Comparison of ENCODE assay signal across 8 cellular contexts in the genomic region with DNA sequence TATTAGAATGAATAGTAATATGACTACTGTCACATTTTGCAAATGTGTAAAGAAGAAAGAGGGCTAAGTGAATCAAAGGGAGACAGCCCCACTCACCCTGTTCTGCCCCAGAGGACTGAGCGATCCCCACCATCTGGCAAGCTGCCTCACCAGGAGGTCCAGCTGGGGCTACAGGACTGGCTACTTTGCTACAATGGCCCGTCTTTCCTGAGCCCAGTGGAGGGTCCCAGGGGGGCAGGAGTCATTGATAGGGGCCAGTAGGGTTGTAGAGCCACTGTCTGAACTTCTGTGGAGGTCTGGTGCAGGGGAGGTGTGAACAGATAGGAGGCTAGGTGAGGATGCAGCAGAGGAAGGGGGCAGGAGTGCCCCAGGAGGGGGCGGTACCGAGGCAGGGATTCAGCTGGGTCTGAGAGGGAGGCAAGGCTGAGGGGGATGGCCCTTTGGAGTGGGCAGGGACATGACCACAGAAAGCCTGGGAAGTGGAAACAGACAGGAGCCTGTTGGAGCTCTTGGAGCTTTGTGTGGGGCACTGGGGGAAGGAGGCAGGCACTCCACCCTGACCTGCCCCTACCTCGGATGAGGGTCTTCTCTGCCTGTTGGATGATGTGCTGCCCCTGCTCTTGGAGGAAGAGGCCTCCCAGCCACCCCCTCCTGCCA. TPM values are rescaled to one million over a fixed set of nuclear protein-coding genes. Genes with fewer than 3 reads are reported as not detected.
DNase-seq lines count a peak whose midpoint lies in the region; ATAC-seq and TF ChIP-seq lines count a peak whose summit lies in the region.
"Not testable (repeated sequence)": the region's sequence is repeated elsewhere in the genome, so short reads cannot be mapped to it uniquely, and the experiment has no call there.

No MANE protein-coding gene starts in this region.

- POLR2A ChIA-PET in SK-N-SH (lab: Yijun Ruan, JAX) = not testable (repeated sequence)

- H3K36me3 ChIP-seq in BLaER1 treated with 17β-estradiol and CSF1 and Interleukin-3, amounts not matched to agents 10 nM and 100 nM; SK-N-SH (replicated peaks in 1 of 2; ENCODE audit: control insufficient read depth in 1 of 2, insufficient read depth in 2 of 2, low read length in 1 of 2): not testable (repeated sequence)

- peaks cover 23 to 35% (median 26%) of the 10 kb centered on the region in 10 experiments for H3K4me1 ChIP-seq in BLaER1 treated with 17β-estradiol and CSF1 and Interleukin-3, amounts not matched to agents 10 nM and 100 nM
- H3K4me1 ChIP-seq in SK-N-SH (ENCODE audit: control insufficient read depth in 1 of 2, insufficient read depth in 2 of 2, low read depth in 1 of 2, low read length in 1 of 2) = peaks cover 2 to 20% of the 10 kb centered on the region in 2 experiments; a peak in 1 of 4 replicates

- not testable (repeated sequence) for H3K9me3 ChIP-seq in BLaER1 treated with 17β-estradiol and CSF1 and Interleukin-3, amounts not matched to agents 10 nM and 100 nM (replicated peaks in 1 of 11); SK-N-SH

- peak overlapping the region in 2 of 3 donors; percentile 96 to 98 for H3K27ac Mint-ChIP-seq in IgD-negative memory B cell
- H3K27ac Mint-ChIP-seq in activated T-helper 2 cell treated with anti-CD3 and anti-CD28 coated beads, Interferon-gamma antibody, Interleukin-2, Interleukin-4, amounts not matched to agents 10 μg/mL and 5 μg/mL and 100 μg/mL, durations not matched to agents 14 hours and 24 hours and 36 hours; stimulated activated effector memory CD8-positive, alpha-beta T cell treated with anti-CD3 and anti-CD28 coated beads, Interleukin-12 subunit alpha, Interleukin-12 subunit beta, amount 100 ng/mL, for 72 hours: not testable (repeated sequence)
- peak overlapping the region; percentile 92 to 93 for H3K27ac Mint-ChIP-seq in effector memory CD8-positive, alpha-beta T cell

- CTCF ChIA-PET in SK-N-SH (lab: Yijun Ruan, JAX) = interaction anchor here (1.1 kb wide), 1 partner anchor 30 kb away, joined by 3 read pairs; no protein-coding TSS in a partner anchor

- TF ChIP-seq RAD21 in SK-N-SH (IDR thresholded peaks at IDR 0.05; ENCODE audit: low read length) = not testable (repeated sequence)

- peak overlapping the region; percentile 82 to 99 (median 94); a peak in 20 of 22 replicates for H3K4me2 ChIP-seq in BLaER1 treated with 17β-estradiol and CSF1 and Interleukin-3, amounts not matched to agents 10 nM and 100 nM
- H3K4me2 ChIP-seq in SK-N-SH = peak overlapping the region; percentile 97; the same call in 1 of the 2 replicates

- not testable (repeated sequence) for H3K9me3 Mint-ChIP-seq in IgD-negative memory B cell; activated T-helper 2 cell treated with anti-CD3 and anti-CD28 coated beads, Interferon-gamma antibody, Interleukin-2, Interleukin-4, amounts not matched to agents 10 μg/mL and 5 μg/mL and 100 μg/mL, durations not matched to agents 14 hours and 24 hours and 36 hours; effector memory CD8-positive, alpha-beta T cell; stimulated activated effector memory CD8-positive, alpha-beta T cell treated with anti-CD3 and anti-CD28 coated beads, Interleukin-12 subunit alpha, Interleukin-12 subunit beta, amount 100 ng/mL, for 72 hours

- not testable (repeated sequence) for DNase-seq in SK-N-SH; activated T-helper 2 cell treated with anti-CD3 and anti-CD28 coated beads, Interferon-gamma antibody, Interleukin-2, Interleukin-4, amounts not matched to agents 10 μg/mL and 5 μg/mL and 100 μg/mL, durations not matched to agents 14 hours and 24 hours and 36 hours (ENCODE audit: low spot score); effector memory CD8-positive, alpha-beta T cell; stimulated activated effector memory CD8-positive, alpha-beta T cell treated with anti-CD3 and anti-CD28 coated beads, Interleukin-12 subunit alpha, Interleukin-12 subunit beta, amount 100 ng/mL, for 72 hours (ENCODE audit: low spot score in 2 of 2)
- peak; percentile 34 for DNase-seq in kidney tubule cell (ENCODE audit: low spot score)

- intact Hi-C loops in activated T-helper 2 cell treated with anti-CD3 and anti-CD28 coated beads, Interferon-gamma antibody, Interleukin-2, Interleukin-4, amounts not matched to agents 10 μg/mL and 5 μg/mL and 100 μg/mL, durations not matched to agents 14 hours and 24 hours and 36 hours (cut with micrococcal nuclease) = not testable (repeated sequence)

- TF ChIP-seq CTCF in GM12872 (IDR thresholded peaks at IDR 0.05; ENCODE audit: insufficient read depth, low read depth, low read length) = peak; percentile 25; the same call in 1 of the 3 replicates
- TF ChIP-seq CTCF in SK-N-SH (IDR thresholded peaks at IDR 0.05) = not testable (repeated sequence)

- peaks cover 10 to 15% (median 14%) of the 10 kb centered on the region in 3 donors for H3K4me1 Mint-ChIP-seq in IgD-negative memory B cell
- H3K4me1 Mint-ChIP-seq in activated T-helper 2 cell treated with anti-CD3 and anti-CD28 coated beads, Interferon-gamma antibody, Interleukin-2, Interleukin-4, amounts not matched to agents 10 μg/mL and 5 μg/mL and 100 μg/mL, durations not matched to agents 14 hours and 24 hours and 36 hours (ENCODE audit: low read depth) = peaks cover 11% of the 10 kb centered on the region
- peaks cover 20 to 23% of the 10 kb centered on the region in 2 donors for H3K4me1 Mint-ChIP-seq in effector memory CD8-positive, alpha-beta T cell (ENCODE audit: low read depth in 2 of 2)
- H3K4me1 Mint-ChIP-seq in stimulated activated effector memory CD8-positive, alpha-beta T cell treated with anti-CD3 and anti-CD28 coated beads, Interleukin-12 subunit alpha, Interleukin-12 subunit beta, amount 100 ng/mL, for 72 hours = peaks cover 16% of the 10 kb centered on the region

- 68% methylated on average over 4 of the region's 5 CpGs for WGBS in SK-N-SH (ENCODE audit: low lambda C conversion rate)

- H3K79me2 ChIP-seq in SK-N-SH (ENCODE audit: insufficient read depth) = peaks cover 49% of the 10 kb centered on the region

- peak overlapping the region in 3 of 4 donors; percentile 55 to 89 (median 75) for H3K4me3 Mint-ChIP-seq in IgD-negative memory B cell
- H3K4me3 Mint-ChIP-seq in activated T-helper 2 cell treated with anti-CD3 and anti-CD28 coated beads, Interferon-gamma antibody, Interleukin-2, Interleukin-4, amounts not matched to agents 10 μg/mL and 5 μg/mL and 100 μg/mL, durations not matched to agents 14 hours and 24 hours and 36 hours (ENCODE audit: low read depth) = peak overlapping the region; percentile 93
- H3K4me3 Mint-ChIP-seq in effector memory CD8-positive, alpha-beta T cell = peak overlapping the region in 1 of 2 donors; percentile 91
- H3K4me3 Mint-ChIP-seq in stimulated activated effector memory CD8-positive, alpha-beta T cell treated with anti-CD3 and anti-CD28 coated beads, Interleukin-12 subunit alpha, Interleukin-12 subunit beta, amount 100 ng/mL, for 72 hours = peak overlapping the region; percentile 90

- H3K9me2 ChIP-seq in SK-N-SH = not testable (repeated sequence)

- H3K27me3 Mint-ChIP-seq in IgD-negative memory B cell; activated T-helper 2 cell treated with anti-CD3 and anti-CD28 coated beads, Interferon-gamma antibody, Interleukin-2, Interleukin-4, amounts not matched to agents 10 μg/mL and 5 μg/mL and 100 μg/mL, durations not matched to agents 14 hours and 24 hours and 36 hours (ENCODE audit: low read depth); effector memory CD8-positive, alpha-beta T cell: not testable (repeated sequence)

- TF ChIP-seq EP300 in SK-N-SH (IDR thresholded peaks at IDR 0.05; ENCODE audit: borderline replicate concordance in 1 of 2, low read depth in 1 of 2, low read length in 1 of 2) = not testable (repeated sequence)

- not testable (repeated sequence) for H3K4me3 ChIP-seq in BLaER1 treated with 17β-estradiol and CSF1 and Interleukin-3, amounts not matched to agents 10 nM and 100 nM; SK-N-SH (ENCODE audit: low read depth in 2 of 2, low read length in 1 of 2)

- H3K9ac ChIP-seq in BLaER1 treated with 17β-estradiol and CSF1 and Interleukin-3, amounts not matched to agents 10 nM and 100 nM = peak overlapping the region in 3 of 11 experiments; percentile 87 to 92 (median 91); a peak in 4 of 22 replicates
- H3K9ac ChIP-seq in SK-N-SH = peak overlapping the region; percentile 87; the same call in 1 of the 2 replicates

- H3F3A ChIP-seq in SK-N-SH (replicated peaks; ENCODE audit: insufficient read depth) = peaks cover 21% of the 10 kb centered on the region

- peaks cover 0 to 22% (median 6%) of the 10 kb centered on the region in 11 experiments; a peak in 11 of 22 replicates for H4K20me1 ChIP-seq in BLaER1 treated with 17β-estradiol and CSF1 and Interleukin-3, amounts not matched to agents 10 nM and 100 nM
- H4K20me1 ChIP-seq in SK-N-SH (ENCODE audit: insufficient read depth) = not testable (repeated sequence)

- ATAC-seq in effector memory CD8-positive, alpha-beta T cell (replicated peaks) = not testable (repeated sequence)
- ATAC-seq in stimulated activated effector memory CD8-positive, alpha-beta T cell treated with anti-CD3 and anti-CD28 coated beads, Interleukin-12 subunit alpha, Interleukin-12 subunit beta, amount 100 ng/mL, for 72 hours = peak; percentile 14

- H3K36me3 Mint-ChIP-seq in IgD-negative memory B cell; activated T-helper 2 cell treated with anti-CD3 and anti-CD28 coated beads, Interferon-gamma antibody, Interleukin-2, Interleukin-4, amounts not matched to agents 10 μg/mL and 5 μg/mL and 100 μg/mL, durations not matched to agents 14 hours and 24 hours and 36 hours (ENCODE audit: low read depth); effector memory CD8-positive, alpha-beta T cell (ENCODE audit: insufficient read depth); stimulated activated effector memory CD8-positive, alpha-beta T cell treated with anti-CD3 and anti-CD28 coated beads, Interleukin-12 subunit alpha, Interleukin-12 subunit beta, amount 100 ng/mL, for 72 hours: not testable (repeated sequence)

- H3K27ac ChIP-seq in BLaER1 treated with 17β-estradiol and CSF1 and Interleukin-3, amounts not matched to agents 10 nM and 100 nM; SK-N-SH (ENCODE audit: low read depth in 2 of 2, low read length in 1 of 2): not testable (repeated sequence)

- not testable (repeated sequence) for H3K27me3 ChIP-seq in BLaER1 treated with 17β-estradiol and CSF1 and Interleukin-3, amounts not matched to agents 10 nM and 100 nM; SK-N-SH (ENCODE audit: insufficient read depth)

- not testable (repeated sequence) for H2AFZ ChIP-seq in SK-N-SH (ENCODE audit: low read depth)

RNA-seq across cellular contexts. Expression of a gene that starts 3.4 kb away (rescaled TPM):
- 0.39 TPM for polyA plus RNA-seq in IgD-negative memory B cell
- 1.2 and 1.3 TPM in 2 replicates for polyA plus RNA-seq in SK-N-SH (2012; rRNA removed)
- 0.49 and 0.83 TPM in 2 replicates for polyA plus RNA-seq in SK-N-SH (2012; cell fraction: cytosol; rRNA removed)
- polyA plus RNA-seq in SK-N-SH (2012; cell fraction: nucleus; rRNA removed) = 2.2 and 3.7 TPM in 2 replicates
- total RNA-seq in activated T-helper 2 cell treated with anti-CD3 and anti-CD28 coated beads, Interferon-gamma antibody, Interleukin-2, Interleukin-4, amounts not matched to agents 10 μg/mL and 5 μg/mL and 100 μg/mL, durations not matched to agents 14 hours and 24 hours and 36 hours = 0.91 and 1.4 TPM in 2 replicates

RNA-seq across cellular contexts. Expression of a gene that starts 5.9 kb away (rescaled TPM):
- polyA plus RNA-seq in IgD-negative memory B cell (64.9 TPM), SK-N-SH (2012; rRNA removed) (56.6 and 69.4 TPM in 2 replicates)
- polyA plus RNA-seq in SK-N-SH (2012; cell fraction: cytosol; rRNA removed) = 32.0 and 48.4 TPM in 2 replicates
- polyA plus RNA-seq in SK-N-SH (2012; cell fraction: nucleus; rRNA removed) = 145 and 151 TPM in 2 replicates
- total RNA-seq in activated T-helper 2 cell treated with anti-CD3 and anti-CD28 coated beads, Interferon-gamma antibody, Interleukin-2, Interleukin-4, amounts not matched to agents 10 μg/mL and 5 μg/mL and 100 μg/mL, durations not matched to agents 14 hours and 24 hours and 36 hours = 90.6 and 91.6 TPM in 2 replicates

RNA-seq across cellular contexts. Expression of a gene that starts 10.8 kb away (rescaled TPM):
- polyA plus RNA-seq in IgD-negative memory B cell (44.8 TPM), SK-N-SH (2012; rRNA removed) (44.5 and 66.4 TPM in 2 replicates)
- 33.1 and 41.8 TPM in 2 replicates for polyA plus RNA-seq in SK-N-SH (2012; cell fraction: cytosol; rRNA removed)
- 154 and 172 TPM in 2 replicates for polyA plus RNA-seq in SK-N-SH (2012; cell fraction: nucleus; rRNA removed)
- 54.8 and 60.0 TPM in 2 replicates for total RNA-seq in activated T-helper 2 cell treated with anti-CD3 and anti-CD28 coated beads, Interferon-gamma antibody, Interleukin-2, Interleukin-4, amounts not matched to agents 10 μg/mL and 5 μg/mL and 100 μg/mL, durations not matched to agents 14 hours and 24 hours and 36 hours

RNA-seq across cellular contexts. Expression of a gene that starts 20.0 kb away (rescaled TPM):
- 14.4 TPM for polyA plus RNA-seq in IgD-negative memory B cell
- polyA plus RNA-seq in SK-N-SH (2012; rRNA removed) = 25.0 and 33.9 TPM in 2 replicates
- 11.8 and 23.1 TPM in 2 replicates for polyA plus RNA-seq in SK-N-SH (2012; cell fraction: cytosol; rRNA removed)
- polyA plus RNA-seq in SK-N-SH (2012; cell fraction: nucleus; rRNA removed) = 87.3 and 99.7 TPM in 2 replicates
- 17.4 and 19.9 TPM in 2 replicates for total RNA-seq in activated T-helper 2 cell treated with anti-CD3 and anti-CD28 coated beads, Interferon-gamma antibody, Interleukin-2, Interleukin-4, amounts not matched to agents 10 μg/mL and 5 μg/mL and 100 μg/mL, durations not matched to agents 14 hours and 24 hours and 36 hours

RNA-seq across cellular contexts. Expression of a gene that starts 21.4 kb away (rescaled TPM):
- polyA plus RNA-seq in IgD-negative memory B cell = 2.9 TPM
- polyA plus RNA-seq in SK-N-SH (2012; rRNA removed) = 14.2 and 17.3 TPM in 2 replicates
- 15.8 and 20.1 TPM in 2 replicates for polyA plus RNA-seq in SK-N-SH (2012; cell fraction: cytosol; rRNA removed)
- polyA plus RNA-seq in SK-N-SH (2012; cell fraction: nucleus; rRNA removed) = 23.6 and 31.7 TPM in 2 replicates
- 23.3 and 26.6 TPM in 2 replicates for total RNA-seq in activated T-helper 2 cell treated with anti-CD3 and anti-CD28 coated beads, Interferon-gamma antibody, Interleukin-2, Interleukin-4, amounts not matched to agents 10 μg/mL and 5 μg/mL and 100 μg/mL, durations not matched to agents 14 hours and 24 hours and 36 hours
